Comparison of ENCODE assay signal across 10 cellular contexts in genomic region chr11:126083829-126084607, GRCh38. TPM values are rescaled to one million over a fixed set of nuclear protein-coding genes. Genes with fewer than 3 reads are reported as not detected.
DNase-seq lines count a peak whose midpoint lies in the region; ATAC-seq, FAIRE-seq and TF ChIP-seq lines count a peak whose summit lies in the region.
"Had no signal": no experiment of that assay in that cellular context is flagged by ENCODE, and none has a peak within 500 bp of the region (broad histone marks: within the 10 kb centered on the region; RNA-seq: fewer than 3 reads in every experiment).

No MANE protein-coding gene starts in this region.

- peak overlapping the region; percentile 81 for H3K27ac Mint-ChIP-seq in activated CD8-positive, alpha-beta memory T cell treated with anti-CD3 and anti-CD28 coated beads, Interleukin-2, amount 10 ng/mL, durations not matched to agents 7 days and 5 days

- H3K4me2 ChIP-seq in HepG2 (ENCODE audit: low read depth, low read length), result peak overlapping the region; percentile 87

- H3K9ac ChIP-seq in HepG2 (ENCODE audit: insufficient read depth, low read depth, low read length), result peak overlapping the region; percentile 33
- H3K9ac ChIP-seq: parathyroid adenoma had no signal

- peak overlapping the region; percentile 43 for H3K4me3 Mint-ChIP-seq in activated CD8-positive, alpha-beta memory T cell treated with anti-CD3 and anti-CD28 coated beads, Interleukin-2, amount 10 ng/mL, durations not matched to agents 7 days and 5 days

- no peaks in the 10 kb centered on the region for H3K9me3 Mint-ChIP-seq in activated CD8-positive, alpha-beta memory T cell treated with anti-CD3 and anti-CD28 coated beads, Interleukin-2, amount 10 ng/mL, durations not matched to agents 7 days and 5 days (ENCODE audit: low read depth)

- peak; percentile 92 for DNase-seq in DMS79 treated with DMSO at 0.1 percent for 48 hours (lab: John Stamatoyannopoulos, UW)
- DNase-seq in NCI-H1092 (lab: John Stamatoyannopoulos, UW), result peak; percentile 89
- peak; percentile 73 for DNase-seq in activated CD8-positive, alpha-beta memory T cell treated with anti-CD3 and anti-CD28 coated beads, Interleukin-2, amount 10 ng/mL, durations not matched to agents 7 days and 5 days
- DNase-seq in HepG2 (ENCODE audit: low spot score), result no peak
- DNase-seq in NCI-H187 (lab: John Stamatoyannopoulos, UW), result no peak
- no peak for DNase-seq in globus pallidus (ENCODE audit: low spot score)
- no peak for DNase-seq in Right ventricle myocardium inferior (ENCODE audit: missing footprints)

- TF ChIP-seq POLR2A in HepG2 (IDR thresholded peaks at IDR 0.05; ENCODE audit: insufficient read depth in 1 of 2, low read depth in 2 of 2, low read length in 2 of 2), result no peak

- no peak for TF ChIP-seq CTCF in HepG2 (CRISPR knock-in tag; IDR thresholded peaks at IDR 0.05)

- H3K27me3 Mint-ChIP-seq in activated CD8-positive, alpha-beta memory T cell treated with anti-CD3 and anti-CD28 coated beads, Interleukin-2, amount 10 ng/mL, durations not matched to agents 7 days and 5 days, result peaks cover 2% of the 10 kb centered on the region

- H3K9me3 ChIP-seq in HepG2 (ENCODE audit: low read length), result no peaks in the 10 kb centered on the region

- H3K27me3 ChIP-seq in HepG2 (ENCODE audit: control insufficient read depth in 1 of 2, insufficient read depth in 2 of 2, low read length in 2 of 2), result no peaks in the 10 kb centered on the region; a peak in 1 of 5 replicates
- H3K27me3 ChIP-seq: cardiac muscle cell had no signal

- peaks cover 24% of the 10 kb centered on the region for H3K4me1 Mint-ChIP-seq in activated CD8-positive, alpha-beta memory T cell treated with anti-CD3 and anti-CD28 coated beads, Interleukin-2, amount 10 ng/mL, durations not matched to agents 7 days and 5 days

- H3K79me2 ChIP-seq in HepG2 (ENCODE audit: insufficient read depth, low read length), result no peaks in the 10 kb centered on the region
- H3K79me2 ChIP-seq: parathyroid adenoma had no signal

- H3K36me3 Mint-ChIP-seq in activated CD8-positive, alpha-beta memory T cell treated with anti-CD3 and anti-CD28 coated beads, Interleukin-2, amount 10 ng/mL, durations not matched to agents 7 days and 5 days, result no peaks in the 10 kb centered on the region

- H3K4me3 ChIP-seq in HepG2 (replicated peaks in 1 of 3; ENCODE audit: insufficient read depth in 1 of 3, low read depth in 2 of 3, low read length in 3 of 3), result peak overlapping the region; percentile 11 to 57 (median 41); a peak in 4 of 6 replicates
- H3K4me3 ChIP-seq: cardiac muscle cell had no signal

- BruUV-seq in HepG2 (replicated peaks; lab: Mats Ljungman, UMichigan), result no TSS peak

- in situ Hi-C loops in HepG2 (cut with HindIII; ENCODE audit: extremely low pct_ligation_motif_present, low pct_unique_long_range_greater_than_20kb), result no loop called here

- H4K20me1 ChIP-seq in HepG2 (ENCODE audit: insufficient read depth, low read length), result no peaks in the 10 kb centered on the region

- no peaks in the 10 kb centered on the region for H3K36me3 ChIP-seq in HepG2 (replicated peaks in 1 of 2; ENCODE audit: control insufficient read depth in 1 of 2, insufficient read depth in 2 of 2, low read length in 2 of 2)
- H3K36me3 ChIP-seq: cardiac muscle cell had no signal

- WGBS in HepG2 (ENCODE audit: low lambda C conversion rate), result 21% methylated on average over 9 of the region's 12 CpGs

- TF ChIP-seq EP300 in HepG2 (IDR thresholded peaks at IDR 0.05; ENCODE audit: low read depth in 2 of 2, low read length in 2 of 2), result no peak
- TF ChIP-seq EP300 in HepG2 (CRISPR knock-in tag; IDR thresholded peaks at IDR 0.05; ENCODE audit: borderline replicate concordance), result no peak

- no peak for FAIRE-seq in HepG2 (lab: Jason Lieb, UNC)

- no peak for TF ChIP-seq RAD21 in HepG2 (CRISPR knock-in tag; IDR thresholded peaks at IDR 0.05)

- peaks cover 87% of the 10 kb centered on the region for H3K4me1 ChIP-seq in HepG2 (ENCODE audit: insufficient read depth, low read length)

- POLR2A ChIA-PET in HepG2 (lab: Yijun Ruan, JAX), result interaction anchor here (0.6 to 2.2 kb wide), 9 partner anchors 8 to 74 kb away, joined by 3 to 6 read pairs (median 4); partner anchors contain the start of gene CDON

- H3K27ac ChIP-seq in HepG2 (ENCODE audit: extremely low read length, insufficient read depth, low read length), result peak overlapping the region; percentile 29
- H3K27ac ChIP-seq: cardiac muscle cell, parathyroid adenoma had no signal

- peak overlapping the region; percentile 83 for H2AFZ ChIP-seq in HepG2 (ENCODE audit: low read length)
- H2AFZ ChIP-seq: parathyroid adenoma had no signal

- CTCF ChIA-PET in activated CD8-positive, alpha-beta memory T cell treated with anti-CD3 and anti-CD28 coated beads, Interleukin-2, amount 10 ng/mL, durations not matched to agents 7 days and 5 days (lab: Charles Lee), result interaction anchor here (1.0 to 1.8 kb wide), 2 partner anchors 18 to 110 kb away, joined by 3 to 5 read pairs; no protein-coding TSS in a partner anchor
- CTCF ChIA-PET in HepG2 (lab: Yijun Ruan, JAX; ENCODE audit: low intra/inter-chr PET ratio, low total read pairs), result no interaction called here

- intact Hi-C loops in HepG2 (cut with micrococcal nuclease; ENCODE audit: unreplicated experiment) (loop anchor here (1.0 to 2.0 kb wide), 2 partner anchors 29 to 63 kb away; no protein-coding TSS in a partner anchor), Right ventricle myocardium inferior (cut with DNase I) (no loop called here)

- peak; percentile 94 for ATAC-seq in activated CD8-positive, alpha-beta memory T cell treated with anti-CD3 and anti-CD28 coated beads, Interleukin-2, amount 10 ng/mL, durations not matched to agents 7 days and 5 days
- ATAC-seq in HepG2 (peak; percentile 48), Right ventricle myocardium inferior (no peak), HG02588 (IDR thresholded peaks at IDR 0.05; ENCODE audit: unreplicated experiment) (no peak)

TF ChIP-seq in HepG2, 621 proteins besides CTCF, POLR2A, EP300 and RAD21 (continues in another document):
- TF ChIP-seq PITX1 (CRISPR knock-in tag; IDR thresholded peaks at IDR 0.05) (peak; percentile 69), ELF1 (CRISPR knock-in tag; IDR thresholded peaks at IDR 0.05) (0 out of 2 replicates have a peak, but pooled peaks have one; percentile 15), ZHX1 (CRISPR knock-in tag; IDR thresholded peaks at IDR 0.05; ENCODE audit: low read depth) (no peak), ZNF572 (CRISPR knock-in tag; IDR thresholded peaks at IDR 0.05) (0 out of 2 replicates have a peak, but pooled peaks have one; percentile 45), ZSCAN25 (CRISPR knock-in tag; IDR thresholded peaks at IDR 0.05) (no peak)

RNA-seq across cellular contexts. Expression of gene CDON, which starts 21.4 kb away (rescaled TPM):
- total RNA-seq in activated CD8-positive, alpha-beta memory T cell treated with anti-CD3 and anti-CD28 coated beads, Interleukin-2, amount 10 ng/mL, durations not matched to agents 7 days and 5 days, result 1 to 10 TPM; 1.5 to 1.8 TPM
- total RNA-seq in HepG2 (2016; rRNA removed; fragmentation: Illumina TruSeq; extraction: Trizol) (8.4 and 12.8 TPM in 2 replicates), Right ventricle myocardium inferior (18.6 TPM)
- 5.5 and 5.6 TPM in 2 replicates for total RNA-seq in HepG2 (2016; cell fraction: cytosol; rRNA removed; fragmentation: Illumina TruSeq; extraction: Trizol; ENCODE audit: low read depth)
- total RNA-seq in HepG2 (2016; cell fraction: insoluble cytoplasmic fraction; rRNA removed; fragmentation: Illumina TruSeq; extraction: Trizol), result 7.2 and 12.2 TPM in 2 replicates
- 8.7 and 10.6 TPM in 2 replicates for total RNA-seq in HepG2 (2016; cell fraction: membrane; rRNA removed; fragmentation: Illumina TruSeq; extraction: Trizol)
- total RNA-seq in HepG2 (2016; cell fraction: nucleus; rRNA removed; fragmentation: Illumina TruSeq; extraction: Trizol), result 19.7 and 22.7 TPM in 2 replicates
- 7.4 and 9.6 TPM in 2 replicates for polyA plus RNA-seq in HepG2 (2011; rRNA removed)
- polyA plus RNA-seq in HepG2 (2011; cell fraction: cytosol; rRNA removed), result 5.5 and 6.9 TPM in 2 replicates
- polyA plus RNA-seq in HepG2 (2011; cell fraction: nucleus; rRNA removed), result 10.3 and 11.2 TPM in 2 replicates
- 9.3 and 10.1 TPM in 2 replicates for polyA plus RNA-seq in HepG2 (2012)
- 0.72 and 1.7 TPM in 2 replicates for polyA plus RNA-seq in HepG2 (2016; cell fraction: cytosol; fragmentation: Illumina TruSeq; extraction: Trizol; ENCODE audit: low read depth)
- polyA plus RNA-seq in HepG2 (2016; cell fraction: insoluble cytoplasmic fraction; fragmentation: Illumina TruSeq; extraction: Trizol; ENCODE audit: low read depth), result 3.3 and 4.5 TPM in 2 replicates
- polyA plus RNA-seq in HepG2 (2016; cell fraction: membrane; fragmentation: Illumina TruSeq; extraction: Trizol; ENCODE audit: low read depth), result 1.6 and 1.9 TPM in 2 replicates
- polyA plus RNA-seq in HepG2 (2016; cell fraction: nucleus; fragmentation: Illumina TruSeq; extraction: Trizol; ENCODE audit: insufficient read depth, low read depth), result 15.3 and 16.2 TPM in 2 replicates
- 12.8 and 28.4 TPM in 2 replicates for polyA minus RNA-seq in HepG2 (2011; rRNA and poly(A)+ RNA removed; ENCODE audit: low replicate concordance)
- polyA minus RNA-seq in HepG2 (2011; cell fraction: cytosol; rRNA and poly(A)+ RNA removed), result 14.0 and 17.1 TPM in 2 replicates
- 27.6 and 31.0 TPM in 2 replicates for polyA minus RNA-seq in HepG2 (2011; cell fraction: nucleus; rRNA and poly(A)+ RNA removed)

Comparison
In these comparisons a context has a peak if more than half of its experiments do, and no peak if none do; other contexts are left out.
1. DNase-seq: peak in DMS79 treated with DMSO at 0.1 percent for 48 hours (single experiment), NCI-H1092 (single experiment) and activated CD8-positive, alpha-beta memory T cell treated with anti-CD3 and anti-CD28 coated beads, Interleukin-2, amount 10 ng/mL, durations not matched to agents 7 days and 5 days (single experiment); none in HepG2 (single experiment), NCI-H187 (0 of 2), globus pallidus (single experiment) and Right ventricle myocardium inferior (single experiment).
2. ATAC-seq: peak in activated CD8-positive, alpha-beta memory T cell treated with anti-CD3 and anti-CD28 coated beads, Interleukin-2, amount 10 ng/mL, durations not matched to agents 7 days and 5 days (single experiment) and HepG2 (single experiment); none in Right ventricle myocardium inferior (single experiment) and HG02588 (single experiment).